Comparison of ENCODE assay signal across 9 cellular contexts in the genomic region with DNA sequence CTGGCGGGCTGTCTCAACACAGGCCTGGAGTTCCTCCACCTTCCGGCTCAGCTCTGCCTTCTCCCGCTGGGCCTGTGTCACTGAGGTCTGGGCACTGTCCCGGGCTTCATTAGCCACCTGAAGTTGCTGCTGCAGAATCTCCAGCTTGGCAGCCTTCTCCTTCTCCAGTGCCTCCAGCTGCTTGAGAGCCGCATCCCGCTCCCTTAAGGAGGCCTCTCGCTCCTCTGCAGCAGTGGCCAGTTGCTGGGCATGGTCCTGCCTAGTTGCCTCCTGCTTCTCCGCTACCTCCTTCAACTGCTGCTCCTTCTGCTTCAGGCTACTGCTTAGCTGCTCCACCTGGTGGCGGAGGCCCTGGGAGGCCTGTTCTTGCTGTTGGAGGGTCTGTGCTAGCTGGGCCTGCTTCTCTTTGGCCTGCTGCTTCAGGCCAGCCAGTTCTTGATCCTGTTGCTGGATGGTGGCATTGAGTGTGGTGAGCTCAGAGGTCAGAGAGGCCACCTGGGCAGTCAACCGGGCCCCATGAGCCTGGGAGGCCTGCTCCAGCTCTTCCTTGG. TPM values are rescaled to one million over a fixed set of nuclear protein-coding genes. Genes with fewer than 3 reads are reported as not detected.
A peak's percentile ranks its signal among the peaks of the same experiment; 100 is the strongest.
DNase-seq lines count a peak whose midpoint lies in the region; ATAC-seq and TF ChIP-seq lines count a peak whose summit lies in the region.
"Had no signal": no experiment of that assay in that cellular context is flagged by ENCODE, and none has a peak within 500 bp of the region (broad histone marks: within the 10 kb centered on the region; RNA-seq: fewer than 3 reads in every experiment).

No MANE protein-coding gene starts in this region.

- POLR2A ChIA-PET in naive thymus-derived CD8-positive, alpha-beta T cell (lab: Charles Lee) = interaction anchor here (0.6 to 2.1 kb wide), 6 partner anchors 9 to 41 kb away, joined by 3 to 6 read pairs (median 5); no protein-coding TSS in a partner anchor

- TF ChIP-seq CTCF in brain (conservative IDR thresholded peaks at IDR 0.05) = peak; percentile 56 to 59
- peak in 2 of 12 donors; percentile 21 to 34 for TF ChIP-seq CTCF in heart left ventricle (IDR thresholded peaks at IDR 0.05)

- H3K36me3 ChIP-seq in heart left ventricle = peaks cover 7 to 100% (median 99%) of the 10 kb centered on the region in 9 donors

- no peak for ATAC-seq in naive thymus-derived CD8-positive, alpha-beta T cell
- ATAC-seq in heart left ventricle = no peak
- no peak for ATAC-seq in GM18858 (IDR thresholded peaks at IDR 0.05; ENCODE audit: unreplicated experiment)

- WGBS in heart left ventricle, 4 donors = 89 to 91% (median 90%) methylated on average over 10 of the region's 10 CpGs

- peak overlapping the region in 4 of 5 experiments; percentile 48 to 89 (median 72) for H3K27ac Mint-ChIP-seq in brain
- peak overlapping the region in 8 of 10 donors; percentile 10 to 87 (median 68) for H3K27ac Mint-ChIP-seq in naive thymus-derived CD8-positive, alpha-beta T cell

- H3K9me3 Mint-ChIP-seq in brain = peaks cover 0 to 4% (median 0%) of the 10 kb centered on the region in 5 experiments
- no peaks in the 10 kb centered on the region for H3K9me3 Mint-ChIP-seq in naive thymus-derived CD8-positive, alpha-beta T cell

- intact Hi-C loops in heart left ventricle (cut with DNase I) = loop anchor here in 1 of 10 donors (10.0 kb wide), 1 partner anchor 209 kb away; a partner anchor contains a TSS

- H3K27me3 ChIP-seq in heart left ventricle = no peaks in the 10 kb centered on the region

- no peaks in the 10 kb centered on the region for H3K27me3 Mint-ChIP-seq in brain
- H3K27me3 Mint-ChIP-seq in naive thymus-derived CD8-positive, alpha-beta T cell = no peaks in the 10 kb centered on the region

- no peak overlapping the region for H3K4me3 ChIP-seq in heart left ventricle

- peaks cover 6 to 45% (median 37%) of the 10 kb centered on the region in 12 donors for H3K4me1 ChIP-seq in heart left ventricle

- H3K36me3 Mint-ChIP-seq in brain = peaks cover 87% of the 10 kb centered on the region
- peaks cover 0 to 96% (median 34%) of the 10 kb centered on the region in 3 donors for H3K36me3 Mint-ChIP-seq in naive thymus-derived CD8-positive, alpha-beta T cell

- DNase-seq in ELF-1 (ENCODE audit: low read depth, low spot score) (peak; percentile 81), HuH-7 (ENCODE audit: low spot score) (peak; percentile 40), retina (no peak), heart left ventricle (no peak), GOT3 (lab: John Stamatoyannopoulos, UW) (no peak)
- DNase-seq in naive thymus-derived CD8-positive, alpha-beta T cell = no peak
- DNase-seq: RPMI8226 had no signal

- peak overlapping the region in 1 of 12 donors; percentile 64 for H3K27ac ChIP-seq in heart left ventricle

- TF ChIP-seq POLR2A in heart left ventricle (IDR thresholded peaks at IDR 0.05) = no peak

- no peak overlapping the region for H3K4me3 Mint-ChIP-seq in brain
- H3K4me3 Mint-ChIP-seq in naive thymus-derived CD8-positive, alpha-beta T cell = no peak overlapping the region

- peaks cover 16% of the 10 kb centered on the region for H3K4me1 Mint-ChIP-seq in brain
- H3K4me1 Mint-ChIP-seq in naive thymus-derived CD8-positive, alpha-beta T cell = peaks cover 2 to 24% (median 11%) of the 10 kb centered on the region in 4 donors

- H3K9me3 ChIP-seq in heart left ventricle = no peaks in the 10 kb centered on the region

RNA-seq across cellular contexts. Expression of a gene that starts 16.9 kb away (rescaled TPM):
- 6.6 TPM for polyA plus RNA-seq in brain (ENCODE audit: insufficient read depth, low read depth, low replicate concordance)
- 10 to 100 TPM; 15.1 to 19.6 TPM for total RNA-seq in naive thymus-derived CD8-positive, alpha-beta T cell
- polyA plus RNA-seq in naive thymus-derived CD8-positive, alpha-beta T cell = 10 to 100 TPM in 1 of 3 donors, 1 to 10 TPM in 2; 7.4 to 15.8 (median 8.6) TPM
- 10 to 100 TPM in 2 of 9 donors, 1 to 10 TPM in 7; 1.1 to 86.5 (median 5.1) TPM for total RNA-seq in heart left ventricle
- 1 to 10 TPM; 4.1 to 4.4 TPM for polyA plus RNA-seq in heart left ventricle

Comparison
In these comparisons a context has a peak if more than half of its experiments do, and no peak if none do; other contexts are left out.
1. DNase-seq: peak in ELF-1 (single experiment) and HuH-7 (single experiment); none in naive thymus-derived CD8-positive, alpha-beta T cell (0 of 10), retina (single experiment), heart left ventricle (0 of 5) and GOT3 (single experiment).